17 cellular contexts compared by ENCODE assay signal in genomic region chr15:41782486-41783271, GRCh38. TPM values are rescaled to one million over a fixed set of nuclear protein-coding genes. Genes with fewer than 3 reads are reported as not detected.
DNase-seq lines count a peak whose midpoint lies in the region; ATAC-seq and TF ChIP-seq lines count a peak whose summit lies in the region.
"Had no signal": no experiment of that assay in that cellular context is flagged by ENCODE, and none has a peak within 500 bp of the region (broad histone marks: within the 10 kb centered on the region; RNA-seq: fewer than 3 reads in every experiment).

No MANE protein-coding gene starts in this region.

- ATAC-seq in GM18907 (IDR thresholded peaks at IDR 0.05; ENCODE audit: unreplicated experiment) (peak; percentile 73), HG03097 (IDR thresholded peaks at IDR 0.05; ENCODE audit: low FRiP score, unreplicated experiment) (peak; percentile 52)
- ATAC-seq: body of pancreas, psoas muscle had no signal

- peak overlapping the region; percentile 27 for H4K91ac ChIP-seq in trophoblast cell (ENCODE audit: low read depth, low read length)

- no peak overlapping the region for H2BK5ac ChIP-seq in trophoblast cell (ENCODE audit: low read depth, low read length, poor library complexity)

- H3F3A ChIP-seq in SU-DHL-6 (ENCODE audit: insufficient read depth): no peaks in the 10 kb centered on the region

- H3K18ac ChIP-seq in trophoblast cell (ENCODE audit: low read length): no peak overlapping the region

- H2BK120ac ChIP-seq in trophoblast cell (ENCODE audit: insufficient read depth, low read length, poor library complexity): no peak overlapping the region

- DNase-seq in trophoblast cell: no peak
- DNase-seq in SHP77 treated with DMSO at 0.1 percent for 48 hours (lab: John Stamatoyannopoulos, UW): no peak
- DNase-seq in nucleus accumbens (lab: John Stamatoyannopoulos, UW): no peak
- DNase-seq in SKM-1 (lab: John Stamatoyannopoulos, UW; ENCODE audit: unreplicated experiment): no peak
- DNase-seq: activated CD4-positive, alpha-beta T cell treated with anti-CD3 and anti-CD28 coated beads, Interleukin-2, amount 50 U/mL, for 1 hour; body of pancreas; cortex of kidney; Kasumi-1; NCI-H146; NCI-H2227 treated with DMSO at 0.1 percent for 48 hours; NCI-H82; psoas muscle; stimulated activated CD4-positive, alpha-beta T cell treated with anti-CD3 and anti-CD28 coated beads, Interleukin-4, amount 100 ng/mL, for 4 hours had no signal

- H3K79me2 ChIP-seq in SU-DHL-6 (ENCODE audit: insufficient read depth, low read length) (no peaks in the 10 kb centered on the region), trophoblast cell (ENCODE audit: control insufficient read depth, insufficient read depth, low read length, poor library complexity) (no peaks in the 10 kb centered on the region)

- H2BK12ac ChIP-seq in trophoblast cell (ENCODE audit: low read length): no peak overlapping the region

- H3K9me2 ChIP-seq in SU-DHL-6 (replicated peaks; ENCODE audit: insufficient read depth, low read length): no peaks in the 10 kb centered on the region

- H3K27ac ChIP-seq in SU-DHL-6 (ENCODE audit: low read depth, low read length) (peak overlapping the region; percentile 8; the same call in 1 of the 2 replicates), trophoblast cell (ENCODE audit: low read depth, low read length) (no peak overlapping the region)
- H3K27ac ChIP-seq: body of pancreas, psoas muscle, SK-N-MC had no signal

- no CpG with 5 or more reads among the region's 3 CpGs for WGBS in trophoblast cell (ENCODE audit: extremely low coverage, insufficient coverage, insufficient read length)

- H2AFZ ChIP-seq in SU-DHL-6 (ENCODE audit: low read depth, low read length, severe bottlenecking) (no peak overlapping the region), trophoblast cell (ENCODE audit: insufficient read depth, low read length, poor library complexity) (no peak overlapping the region)

- H3K4me3 ChIP-seq in SU-DHL-6 (ENCODE audit: insufficient read depth, low read length, poor library complexity, severe bottlenecking) (no peak overlapping the region), trophoblast cell (ENCODE audit: low read depth, low read length) (no peak overlapping the region)
- H3K4me3 ChIP-seq: body of pancreas, psoas muscle, SK-N-MC had no signal

- no peaks in the 10 kb centered on the region for H3K27me3 ChIP-seq in SU-DHL-6 (ENCODE audit: low read length)
- no peaks in the 10 kb centered on the region for H3K27me3 ChIP-seq in trophoblast cell (ENCODE audit: insufficient read depth, low read length)
- H3K27me3 ChIP-seq: body of pancreas had no signal

- H3K4ac ChIP-seq in trophoblast cell (ENCODE audit: low read depth, low read length): peak overlapping the region; percentile 42

- H3K4me2 ChIP-seq in SU-DHL-6 (ENCODE audit: low read depth, low read length, poor library complexity, severe bottlenecking): peak overlapping the region; percentile 7
- no peak overlapping the region for H3K4me2 ChIP-seq in trophoblast cell (ENCODE audit: low read length)

- no peak overlapping the region for H4K12ac ChIP-seq in trophoblast cell (ENCODE audit: low read depth, low read length)

- H3K36me3 ChIP-seq in SU-DHL-6 (ENCODE audit: low read length): no peaks in the 10 kb centered on the region
- H3K36me3 ChIP-seq in trophoblast cell (ENCODE audit: control insufficient read depth in 1 of 2, insufficient read depth in 2 of 2, low read length in 2 of 2): peaks cover 0 to 3% of the 10 kb centered on the region in 2 experiments

- H4K20me1 ChIP-seq in SU-DHL-6 (ENCODE audit: low read depth, low read length): no peaks in the 10 kb centered on the region

- TF ChIP-seq CTCF in SU-DHL-6 (IDR thresholded peaks at IDR 0.05; ENCODE audit: insufficient read depth, low read length, poor library complexity, severe bottlenecking): no peak

- H3K4me1 ChIP-seq in trophoblast cell (ENCODE audit: control insufficient read depth in 1 of 2, insufficient read depth in 2 of 2, low read length in 2 of 2): peaks cover 0 to 2% of the 10 kb centered on the region in 2 experiments

- no peak overlapping the region for H3K9ac ChIP-seq in SU-DHL-6 (ENCODE audit: low read length)
- no peak overlapping the region for H3K9ac ChIP-seq in trophoblast cell (ENCODE audit: low read length)

- H3K9me3 ChIP-seq in SU-DHL-6 (ENCODE audit: insufficient read depth, low read length) (no peaks in the 10 kb centered on the region), trophoblast cell (ENCODE audit: insufficient read depth, low read depth, low read length) (no peaks in the 10 kb centered on the region)
- H3K9me3 ChIP-seq: body of pancreas, psoas muscle had no signal

- no peak overlapping the region for H3K23ac ChIP-seq in trophoblast cell (ENCODE audit: low read length)

- no peak overlapping the region for H3K14ac ChIP-seq in trophoblast cell (ENCODE audit: low read length)

- no peak overlapping the region for H2AK5ac ChIP-seq in trophoblast cell (ENCODE audit: low read length)

- no peaks in the 10 kb centered on the region for H3K79me1 ChIP-seq in trophoblast cell (ENCODE audit: low read length)

- no peak overlapping the region for H4K8ac ChIP-seq in trophoblast cell (ENCODE audit: low read depth, low read length)

RNA-seq across cellular contexts. Expression of gene MAPKBP1, which starts 8.4 kb away (rescaled TPM):
- 19.2 and 19.4 TPM in 2 replicates for polyA plus RNA-seq in trophoblast cell (2013)

RNA-seq across cellular contexts. Expression of gene JMJD7, which starts 45.2 kb away (rescaled TPM):
- 6.6 and 7.8 TPM in 2 replicates for polyA plus RNA-seq in trophoblast cell (2013)

RNA-seq across cellular contexts. Expression of gene PLA2G4B, which starts 56.0 kb away (rescaled TPM):
- 5.1 and 5.5 TPM in 2 replicates for polyA plus RNA-seq in trophoblast cell (2013)
